23 cellular contexts compared by ENCODE assay signal in genomic region chr13:38537026-38537425, GRCh38.
"Had no signal": no experiment of that assay in that cellular context is flagged by ENCODE, and none has a peak within 500 bp of the region (broad histone marks: within the 10 kb centered on the region; RNA-seq: fewer than 3 reads in every experiment).

No MANE protein-coding gene starts in this region.

- ATAC-seq: mucosa of descending colon; naive thymus-derived CD4-positive, alpha-beta T cell; natural killer cell treated with Interleukin-12 subunit alpha and Interleukin-12 subunit beta and Interleukin-15 and Interleukin-18, amount 100 ng/mL, for 72 hours; pancreas; right cardiac atrium; sciatic nerve; stimulated activated naive B cell treated with anti-CD40 and anti-IgM and Interleukin-4, amounts not matched to agents 10 μg/mL and 1 μg/mL and 100 μg/mL, for 72 hours; stimulated activated naive CD8-positive, alpha-beta T cell treated with anti-CD3 and anti-CD28 coated beads, Interleukin-15, Interleukin-2, amounts not matched to agents 100 U/mL and 50 U/mL, for 24 hours; upper lobe of right lung had no signal

- DNase-seq: hypothalamus; immature natural killer cell; islet precursor cell; left ventricle myocardium inferior; mesendoderm; mucosa of descending colon; naive thymus-derived CD4-positive, alpha-beta T cell; pancreas; posterior cingulate gyrus; retina; right cardiac atrium; stimulated activated CD4-positive, alpha-beta T cell treated with anti-CD3 and anti-CD28 coated beads, Interleukin-12 subunit alpha, Interleukin-12 subunit beta, amount 100 ng/mL, for 4 hours; stimulated activated CD4-positive, alpha-beta T cell treated with anti-CD3 and anti-CD28 coated beads, Interleukin-15, amount 100 ng/mL, for 24 hours; stimulated activated CD4-positive, alpha-beta T cell treated with anti-CD3 and anti-CD28 coated beads, Interleukin-2, amount 100 ng/mL, for 24 hours; stimulated activated CD4-positive, alpha-beta T cell treated with anti-CD3 and anti-CD28 coated beads, Interleukin-4, amount 100 ng/mL, for 1 hour; stimulated activated naive B cell treated with anti-CD40 and anti-IgM and Interleukin-4, amounts not matched to agents 10 μg/mL and 1 μg/mL and 100 μg/mL, for 72 hours; stimulated activated naive CD8-positive, alpha-beta T cell treated with anti-CD3 and anti-CD28 coated beads, Interleukin-15, Interleukin-2, amounts not matched to agents 100 U/mL and 50 U/mL, for 24 hours; stomach; tibial artery; trophoblast cell; upper lobe of right lung had no signal
